Comparison of ENCODE assay signal across 3 cellular contexts in genomic region chr20:31667315-31668285, GRCh38.
A peak's percentile ranks its signal among the peaks of the same experiment; 100 is the strongest.
TF ChIP-seq lines count a peak whose summit lies in the region.

No MANE protein-coding gene starts in this region.

TF ChIP-seq in HEK293, 187 proteins besides CTCF, POLR2A, EP300 and RAD21:
- TF ChIP-seq ZNF555 (tag by site-specific recombination; conservative IDR thresholded peaks at IDR 0.05) (no peak), ZNF654 (tag by site-specific recombination; IDR thresholded peaks at IDR 0.05; ENCODE audit: low read depth) (no peak), WT1 (tag by site-specific recombination; IDR thresholded peaks at IDR 0.05) (peak; percentile 66; the same call in 1 of the 2 replicates), ZNF341 (tag by site-specific recombination; IDR thresholded peaks at IDR 0.05; ENCODE audit: low read depth) (peak; percentile 54; the same call in 1 of the 2 replicates)

TF ChIP-seq in endothelial cell of umbilical vein, 7 proteins besides CTCF, POLR2A, EP300 and RAD21:
- no peak for TF ChIP-seq GATA2 (IDR thresholded peaks at IDR 0.05; ENCODE audit: insufficient read depth, insufficient read length, low read depth, low read length)
- no peak for TF ChIP-seq FOS (IDR thresholded peaks at IDR 0.05; ENCODE audit: borderline replicate concordance, insufficient read depth, low read length)
- TF ChIP-seq POLR2AphosphoS5 (IDR thresholded peaks at IDR 0.05; ENCODE audit: insufficient read depth, low read depth, low read length): no peak
- no peak for TF ChIP-seq MAX (IDR thresholded peaks at IDR 0.05; ENCODE audit: insufficient read depth, insufficient read length)
- TF ChIP-seq MYC (IDR thresholded peaks at IDR 0.05; ENCODE audit: low read depth, low read length): no peak
- no peak for TF ChIP-seq EZH2 (IDR thresholded peaks at IDR 0.05; ENCODE audit: borderline replicate concordance, low read depth, low read length, severe bottlenecking)
- no peak for TF ChIP-seq JUN (IDR thresholded peaks at IDR 0.05; ENCODE audit: borderline replicate concordance, insufficient read depth, insufficient read length, low read depth)

TF ChIP-seq in SK-N-SH, 30 proteins besides CTCF, POLR2A, EP300 and RAD21:
- TF ChIP-seq USF2 (IDR thresholded peaks at IDR 0.05; ENCODE audit: borderline replicate concordance, low read depth, low read length): no peak
- no peak for TF ChIP-seq MEF2A (IDR thresholded peaks at IDR 0.05; ENCODE audit: borderline replicate concordance, low read depth)
- TF ChIP-seq ELF1 (IDR thresholded peaks at IDR 0.05): no peak
- TF ChIP-seq CHD2 (IDR thresholded peaks at IDR 0.05; ENCODE audit: low read length, partially characterized antibody): no peak
- TF ChIP-seq NRF1 (IDR thresholded peaks at IDR 0.05; ENCODE audit: low read depth, low read length): no peak
- no peak for TF ChIP-seq IRF3 (IDR thresholded peaks at IDR 0.05; ENCODE audit: low read depth, low read length)
- no peak for TF ChIP-seq TEAD4 (IDR thresholded peaks at IDR 0.05; ENCODE audit: borderline replicate concordance, insufficient read depth)
- no peak for TF ChIP-seq TAF1 (IDR thresholded peaks at IDR 0.05; ENCODE audit: borderline replicate concordance, low read depth, low read length)
- TF ChIP-seq PBX3 (IDR thresholded peaks at IDR 0.05): no peak
- no peak for TF ChIP-seq GABPA (IDR thresholded peaks at IDR 0.05; ENCODE audit: low read depth)
- no peak for TF ChIP-seq MXI1 (IDR thresholded peaks at IDR 0.05; ENCODE audit: low read depth, low read length)
- no peak for TF ChIP-seq MAX (IDR thresholded peaks at IDR 0.05; ENCODE audit: low read depth)
- no peak for TF ChIP-seq REST (IDR thresholded peaks at IDR 0.05; ENCODE audit: low read depth, low read length)
- TF ChIP-seq FOXM1 (IDR thresholded peaks at IDR 0.05; ENCODE audit: low read depth): no peak
- no peak for TF ChIP-seq RFX5 (IDR thresholded peaks at IDR 0.05; ENCODE audit: low read length)
- TF ChIP-seq POLR2AphosphoS5 (IDR thresholded peaks at IDR 0.05; ENCODE audit: low read depth, low read length): no peak
- TF ChIP-seq SIN3A (IDR thresholded peaks at IDR 0.05; ENCODE audit: borderline replicate concordance, low read depth, low read length): no peak
- TF ChIP-seq FOSL2 (IDR thresholded peaks at IDR 0.05; ENCODE audit: borderline replicate concordance, low read depth): no peak
- TF ChIP-seq YY1 (IDR thresholded peaks at IDR 0.05; ENCODE audit: low read depth): no peak
TF ChIP-seq in SK-N-SH: peak in this region for 0.
